ENCODE assay signal across 29 cellular contexts in the genomic region with DNA sequence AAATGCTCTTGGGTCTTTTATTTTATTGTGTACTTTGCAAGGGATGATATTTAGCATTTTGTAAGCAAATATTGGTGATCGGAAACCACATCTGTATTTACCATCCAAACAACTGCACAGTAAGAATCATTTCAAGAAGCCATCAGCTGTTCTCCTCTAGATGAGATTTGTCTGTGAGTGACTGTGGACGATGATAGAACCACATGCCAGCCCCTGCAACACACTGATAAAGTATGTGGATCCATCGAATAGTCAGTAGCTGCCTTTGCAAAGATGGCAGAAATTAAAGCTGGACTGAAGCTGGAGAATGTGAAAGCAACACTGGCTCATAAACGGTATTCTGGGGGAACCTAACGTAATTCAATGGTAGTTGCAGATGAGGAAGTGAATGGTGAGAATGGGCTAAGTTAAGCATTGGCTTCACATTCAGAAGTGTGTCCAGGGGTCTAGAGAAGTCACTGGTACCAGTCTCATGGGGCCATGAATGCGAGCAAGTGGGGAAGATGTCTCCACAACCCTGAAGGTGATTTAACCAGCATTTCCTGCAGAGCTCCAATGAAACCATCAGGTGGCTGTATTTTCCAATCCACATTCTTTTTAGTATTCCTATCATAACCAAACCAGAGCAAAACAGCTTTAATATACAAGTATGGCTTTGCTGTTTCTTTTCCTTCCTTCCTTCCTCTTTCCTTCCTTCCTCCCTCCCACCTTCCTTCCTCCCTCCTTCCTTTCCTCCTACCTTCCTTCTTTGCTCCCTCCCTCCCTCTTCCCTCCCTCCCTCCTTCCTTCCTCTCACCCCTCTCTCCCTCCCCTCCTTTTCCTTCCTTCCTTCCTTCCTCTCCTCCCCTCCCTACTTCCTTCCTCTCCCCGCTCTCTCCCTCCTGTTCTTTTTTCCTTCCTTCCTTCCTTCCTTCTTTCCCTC.
DNase-seq lines count a peak whose midpoint lies in the region; ATAC-seq, FAIRE-seq and TF ChIP-seq lines count a peak whose summit lies in the region.
"Had no signal": no experiment of that assay in that cellular context is flagged by ENCODE, and none has a peak within 500 bp of the region (broad histone marks: within the 10 kb centered on the region; RNA-seq: fewer than 3 reads in every experiment).

No MANE protein-coding gene starts in this region.

- TF ChIP-seq RAD21 in GM12878 (IDR thresholded peaks at IDR 0.05; ENCODE audit: insufficient read depth, low read depth, low read length): no peak

- H3K4me2 ChIP-seq in GM12878 (ENCODE audit: control insufficient read depth, insufficient read depth): no peak overlapping the region

- H3K9ac ChIP-seq in GM12878 (ENCODE audit: control insufficient read depth, insufficient read depth, low read length): no peak overlapping the region

- H3K27me3 Mint-ChIP-seq in memory B cell: peaks cover 6% of the 10 kb centered on the region
- H3K27me3 Mint-ChIP-seq in stimulated activated memory B cell treated with anti-CD40 and anti-IgM and Interleukin-4, amounts not matched to agents 10 μg/mL and 1 μg/mL and 100 μg/mL, for 72 hours: no peaks in the 10 kb centered on the region

- WGBS in GM12878 (ENCODE audit: insufficient coverage, insufficient replicate concordance, low lambda C conversion rate, missing lambda C conversion rate): 39% methylated on average over 7 of the region's 7 CpGs

- no peak for FAIRE-seq in GM12878 (lab: Jason Lieb, UNC)

- H3K27ac ChIP-seq in GM12878 (ENCODE audit: control insufficient read depth, insufficient read depth): no peak overlapping the region
- H3K27ac ChIP-seq: epithelial cell of prostate, HL-60, left ventricle myocardium inferior, RWPE1, upper lobe of right lung had no signal

- in situ Hi-C loops in GM12878 (cut with MboI): no loop called here

- peaks cover 1% of the 10 kb centered on the region for H3K36me3 Mint-ChIP-seq in memory B cell
- H3K36me3 Mint-ChIP-seq in stimulated activated memory B cell treated with anti-CD40 and anti-IgM and Interleukin-4, amounts not matched to agents 10 μg/mL and 1 μg/mL and 100 μg/mL, for 72 hours: no peaks in the 10 kb centered on the region
- H3K36me3 Mint-ChIP-seq: mesothelial cell of epicardium; naive B cell; stimulated activated naive B cell treated with anti-CD40 and anti-IgM and Interleukin-4, amounts not matched to agents 10 μg/mL and 1 μg/mL and 100 μg/mL, for 72 hours had no signal

- POLR2A ChIA-PET in GM12878 (lab: Charles Lee): no interaction called here

- H3K9me3 Mint-ChIP-seq in memory B cell: peaks cover 3% of the 10 kb centered on the region
- H3K9me3 Mint-ChIP-seq in stimulated activated memory B cell treated with anti-CD40 and anti-IgM and Interleukin-4, amounts not matched to agents 10 μg/mL and 1 μg/mL and 100 μg/mL, for 72 hours: peaks cover 4% of the 10 kb centered on the region
- H3K9me3 Mint-ChIP-seq: activated T-cell treated with anti-CD3 and anti-CD28 coated beads, Interleukin-2, amount 50 U/mL, for 72 hours; stimulated activated naive B cell treated with anti-CD40 and anti-IgM and Interleukin-4, amounts not matched to agents 10 μg/mL and 1 μg/mL and 100 μg/mL, for 72 hours had no signal

- peaks cover 15% of the 10 kb centered on the region for H3K4me1 Mint-ChIP-seq in memory B cell
- H3K4me1 Mint-ChIP-seq in stimulated activated memory B cell treated with anti-CD40 and anti-IgM and Interleukin-4, amounts not matched to agents 10 μg/mL and 1 μg/mL and 100 μg/mL, for 72 hours: peaks cover 12% of the 10 kb centered on the region
- H3K4me1 Mint-ChIP-seq: mesothelial cell of epicardium, T-helper 17 cell had no signal

- H3K27me3 ChIP-seq in GM12878 (replicated peaks in 1 of 2; ENCODE audit: control insufficient read depth in 2 of 2, insufficient read depth in 2 of 2, low read length in 1 of 2): no peaks in the 10 kb centered on the region
- H3K27me3 ChIP-seq: upper lobe of right lung had no signal

- CTCF ChIA-PET in GM12878 (lab: Yijun Ruan, JAX): interaction anchor here (1.0 to 2.5 kb wide), 7 partner anchors 8 to 463 kb away, joined by 3 to 11 read pairs (median 5); no protein-coding TSS in a partner anchor

- H3K4me1 ChIP-seq in GM12878 (ENCODE audit: control insufficient read depth, insufficient read depth, low read length): no peaks in the 10 kb centered on the region
- H3K4me1 ChIP-seq: upper lobe of right lung had no signal

- SMC1A ChIA-PET in GM12878 (lab: Charles Lee; ENCODE audit: uncharacterized antibody, unreplicated experiment): interaction anchor here (0.6 to 2.4 kb wide), 7 partner anchors 9 to 821 kb away, joined by 3 to 11 read pairs (median 3); no protein-coding TSS in a partner anchor

- RAD21 ChIA-PET in GM12878 (lab: Charles Lee; ENCODE audit: unreplicated experiment): no interaction called here

- ATAC-seq in GM12878: no peak
- ATAC-seq in memory B cell (ENCODE audit: low read depth): no peak
- ATAC-seq in GM18517 (IDR thresholded peaks at IDR 0.05; ENCODE audit: unreplicated experiment): no peak
- ATAC-seq in stimulated activated memory B cell treated with anti-CD40 and anti-IgM and Interleukin-4, amounts not matched to agents 10 μg/mL and 1 μg/mL and 100 μg/mL, for 72 hours: no peak
- ATAC-seq: activated CD4-positive, CD25-positive, alpha-beta regulatory T cell treated with anti-CD3 and anti-CD28 coated beads, Interleukin-2, amount 50 U/mL, for 24 hours; activated T-cell treated with anti-CD3 and anti-CD28 coated beads, Interleukin-2, amount 50 U/mL, for 72 hours; stimulated activated naive B cell treated with anti-CD40 and anti-IgM and Interleukin-4, amounts not matched to agents 10 μg/mL and 1 μg/mL and 100 μg/mL, for 72 hours; T-helper 17 cell; upper lobe of right lung had no signal

- H3K4me3 ChIP-seq in AG10803 (ENCODE audit: low read length) (no peak overlapping the region), HFF-Myc (replicated peaks; ENCODE audit: low read depth, low read length) (no peak overlapping the region), GM12878 (no peak overlapping the region)
- H3K4me3 ChIP-seq: left ventricle myocardium inferior, upper lobe of right lung had no signal

- BruUV-seq in GM12878 (replicated peaks; lab: Mats Ljungman, UMichigan): no TSS peak

- DNase-seq in AG10803 (ENCODE audit: low read depth) (no peak), HFF-Myc (ENCODE audit: extremely low read depth, low read depth) (no peak), GM12878 (ENCODE audit: low read depth, low spot score) (no peak), memory B cell (ENCODE audit: low spot score in 2 of 2) (no peak), NCI-H226 (no peak), DMS114 treated with DMSO at 0.1 percent for 48 hours (lab: John Stamatoyannopoulos, UW; ENCODE audit: unreplicated experiment) (no peak)
- DNase-seq: activated CD4-positive, alpha-beta T cell treated with anti-CD3 and anti-CD28 coated beads, Interleukin-2, amount 50 U/mL, for 4 hours; activated T-cell treated with anti-CD3 and anti-CD28 coated beads, Interleukin-2, amount 50 U/mL, for 72 hours; caudate nucleus; cortex of kidney; effector memory CD4-positive, alpha-beta T cell; GOT3; head of caudate nucleus; islet precursor cell; left ventricle myocardium inferior; naive B cell; NCI-H1436; NCI-H2081; NCI-H526 treated with DMSO at 0.1 percent for 48 hours; stimulated activated naive B cell treated with anti-CD40 and anti-IgM and Interleukin-4, amounts not matched to agents 10 μg/mL and 1 μg/mL and 100 μg/mL, for 72 hours; T-helper 17 cell; upper lobe of right lung had no signal

- no peak for TF ChIP-seq EP300 in GM12878 (IDR thresholded peaks at IDR 0.05; ENCODE audit: borderline replicate concordance in 1 of 2, control insufficient read depth in 1 of 2, low read depth in 2 of 2, low read length in 2 of 2)

- intact Hi-C loops in GM12878 (cut with micrococcal nuclease; ENCODE audit: unreplicated experiment): no loop called here

- peak; percentile 23; the same call in 1 of the 2 replicates for TF ChIP-seq CTCF in AG10803 (conservative IDR thresholded peaks at IDR 0.05; ENCODE audit: low read length)
- peak; percentile 5 for TF ChIP-seq CTCF in HFF-Myc (IDR thresholded peaks at IDR 0.05; ENCODE audit: low read depth, low read length, missing control alignments)
- no peak for TF ChIP-seq CTCF in GM12878 (IDR thresholded peaks at IDR 0.05 in 2 of 3, conservative IDR thresholded peaks at IDR 0.05 in 1 of 3; ENCODE audit: control insufficient read depth in 2 of 3, extremely low read depth in 1 of 3, insufficient read depth in 1 of 3, low read depth in 3 of 3, low read length in 3 of 3)

- no peaks in the 10 kb centered on the region for H4K20me1 ChIP-seq in GM12878 (ENCODE audit: control insufficient read depth, insufficient read depth)

- H3K9me3 ChIP-seq in GM12878 (replicated peaks; ENCODE audit: control insufficient read depth, insufficient read depth, low read length): no peaks in the 10 kb centered on the region
- H3K9me3 ChIP-seq: upper lobe of right lung had no signal

- no peaks in the 10 kb centered on the region for H3K36me3 ChIP-seq in GM12878 (ENCODE audit: control insufficient read depth in 2 of 2, insufficient read depth in 2 of 2, low read length in 1 of 2)
- H3K36me3 ChIP-seq: left ventricle myocardium inferior, upper lobe of right lung had no signal

- H3K4me3 Mint-ChIP-seq in memory B cell: no peak overlapping the region
- no peak overlapping the region for H3K4me3 Mint-ChIP-seq in stimulated activated memory B cell treated with anti-CD40 and anti-IgM and Interleukin-4, amounts not matched to agents 10 μg/mL and 1 μg/mL and 100 μg/mL, for 72 hours
- H3K4me3 Mint-ChIP-seq: activated T-cell treated with anti-CD3 and anti-CD28 coated beads, Interleukin-2, amount 50 U/mL, for 72 hours; mesothelial cell of epicardium; naive B cell; stimulated activated naive B cell treated with anti-CD40 and anti-IgM and Interleukin-4, amounts not matched to agents 10 μg/mL and 1 μg/mL and 100 μg/mL, for 72 hours; T-helper 17 cell had no signal

- H3K27ac Mint-ChIP-seq in memory B cell: peak overlapping the region; percentile 71
- H3K27ac Mint-ChIP-seq in stimulated activated memory B cell treated with anti-CD40 and anti-IgM and Interleukin-4, amounts not matched to agents 10 μg/mL and 1 μg/mL and 100 μg/mL, for 72 hours: no peak overlapping the region
- H3K27ac Mint-ChIP-seq: activated T-cell treated with anti-CD3 and anti-CD28 coated beads, Interleukin-2, amount 50 U/mL, for 72 hours; mesothelial cell of epicardium; stimulated activated naive B cell treated with anti-CD40 and anti-IgM and Interleukin-4, amounts not matched to agents 10 μg/mL and 1 μg/mL and 100 μg/mL, for 72 hours; T-helper 17 cell had no signal

- no peaks in the 10 kb centered on the region for H3K79me2 ChIP-seq in GM12878 (ENCODE audit: control insufficient read depth, insufficient read depth, low read length)

- H2AFZ ChIP-seq in GM12878 (ENCODE audit: control insufficient read depth, low read depth, low read length): no peak overlapping the region

- TF ChIP-seq POLR2A in GM12878 (IDR thresholded peaks at IDR 0.05; ENCODE audit: low read depth, low read length): no peak

TF ChIP-seq in GM12878, 131 proteins besides CTCF, POLR2A, EP300 and RAD21:
- no peak for TF ChIP-seq NR2F1 (conservative IDR thresholded peaks at IDR 0.05)
- TF ChIP-seq SPI1 (IDR thresholded peaks at IDR 0.05; ENCODE audit: borderline replicate concordance, insufficient read depth, low read depth, low read length): peak; percentile 19; the same call in 1 of the 2 replicates

Comparison
In these comparisons a context has a peak if more than half of its experiments do, and no peak if none do; other contexts are left out.
1. CTCF ChIP-seq: peak in AG10803 (single experiment) and HFF-Myc (single experiment); none in GM12878 (0 of 3).